In the genomic region with DNA sequence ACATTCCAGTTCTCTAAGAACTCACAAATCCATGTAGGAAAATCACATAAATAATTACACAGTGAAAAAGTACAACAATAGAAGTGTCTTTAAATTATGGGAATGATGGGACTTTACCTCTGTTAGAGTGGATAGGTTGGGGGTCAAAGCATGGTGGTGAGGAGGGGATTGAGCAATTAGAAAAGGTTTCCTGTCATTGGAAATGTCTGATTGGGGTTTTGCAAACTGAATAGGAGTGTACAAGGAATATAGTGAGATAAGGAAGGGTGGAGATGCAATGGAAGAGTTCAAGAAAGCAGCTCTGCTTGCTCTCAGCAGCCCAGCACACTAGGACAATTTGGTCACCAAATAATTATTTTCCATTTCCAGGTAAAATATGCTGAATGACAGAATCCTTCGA, we compare ENCODE assay signal across 2 cellular contexts.
TF ChIP-seq lines count a peak whose summit lies in the region.

No MANE protein-coding gene starts in this region.

TF ChIP-seq in SK-N-SH treated with all-trans-retinoic acid at 6 μM for 48 hours, 23 proteins besides CTCF, POLR2A, EP300 and RAD21 (continued from another document):
- TF ChIP-seq GLIS3 (CRISPR knock-in tag; IDR thresholded peaks at IDR 0.05), result no peak
- no peak for TF ChIP-seq PPARA (CRISPR knock-in tag; IDR thresholded peaks at IDR 0.05; ENCODE audit: borderline replicate concordance)
- TF ChIP-seq ARNTL (CRISPR knock-in tag; IDR thresholded peaks at IDR 0.05; ENCODE audit: borderline replicate concordance, low read depth), result no peak
- TF ChIP-seq CSDC2 (CRISPR knock-in tag; IDR thresholded peaks at IDR 0.05), result no peak

TF ChIP-seq in SK-N-SH, 30 proteins besides CTCF, POLR2A, EP300 and RAD21 (continued from another document):
- TF ChIP-seq, protein P1, sequence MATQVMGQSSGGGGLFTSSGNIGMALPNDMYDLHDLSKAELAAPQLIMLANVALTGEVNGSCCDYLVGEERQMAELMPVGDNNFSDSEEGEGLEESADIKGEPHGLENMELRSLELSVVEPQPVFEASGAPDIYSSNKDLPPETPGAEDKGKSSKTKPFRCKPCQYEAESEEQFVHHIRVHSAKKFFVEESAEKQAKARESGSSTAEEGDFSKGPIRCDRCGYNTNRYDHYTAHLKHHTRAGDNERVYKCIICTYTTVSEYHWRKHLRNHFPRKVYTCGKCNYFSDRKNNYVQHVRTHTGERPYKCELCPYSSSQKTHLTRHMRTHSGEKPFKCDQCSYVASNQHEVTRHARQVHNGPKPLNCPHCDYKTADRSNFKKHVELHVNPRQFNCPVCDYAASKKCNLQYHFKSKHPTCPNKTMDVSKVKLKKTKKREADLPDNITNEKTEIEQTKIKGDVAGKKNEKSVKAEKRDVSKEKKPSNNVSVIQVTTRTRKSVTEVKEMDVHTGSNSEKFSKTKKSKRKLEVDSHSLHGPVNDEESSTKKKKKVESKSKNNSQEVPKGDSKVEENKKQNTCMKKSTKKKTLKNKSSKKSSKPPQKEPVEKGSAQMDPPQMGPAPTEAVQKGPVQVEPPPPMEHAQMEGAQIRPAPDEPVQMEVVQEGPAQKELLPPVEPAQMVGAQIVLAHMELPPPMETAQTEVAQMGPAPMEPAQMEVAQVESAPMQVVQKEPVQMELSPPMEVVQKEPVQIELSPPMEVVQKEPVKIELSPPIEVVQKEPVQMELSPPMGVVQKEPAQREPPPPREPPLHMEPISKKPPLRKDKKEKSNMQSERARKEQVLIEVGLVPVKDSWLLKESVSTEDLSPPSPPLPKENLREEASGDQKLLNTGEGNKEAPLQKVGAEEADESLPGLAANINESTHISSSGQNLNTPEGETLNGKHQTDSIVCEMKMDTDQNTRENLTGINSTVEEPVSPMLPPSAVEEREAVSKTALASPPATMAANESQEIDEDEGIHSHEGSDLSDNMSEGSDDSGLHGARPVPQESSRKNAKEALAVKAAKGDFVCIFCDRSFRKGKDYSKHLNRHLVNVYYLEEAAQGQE (IDR thresholded peaks at IDR 0.05; ENCODE audit: low read depth, low read length), result no peak
- TF ChIP-seq, protein P2, sequence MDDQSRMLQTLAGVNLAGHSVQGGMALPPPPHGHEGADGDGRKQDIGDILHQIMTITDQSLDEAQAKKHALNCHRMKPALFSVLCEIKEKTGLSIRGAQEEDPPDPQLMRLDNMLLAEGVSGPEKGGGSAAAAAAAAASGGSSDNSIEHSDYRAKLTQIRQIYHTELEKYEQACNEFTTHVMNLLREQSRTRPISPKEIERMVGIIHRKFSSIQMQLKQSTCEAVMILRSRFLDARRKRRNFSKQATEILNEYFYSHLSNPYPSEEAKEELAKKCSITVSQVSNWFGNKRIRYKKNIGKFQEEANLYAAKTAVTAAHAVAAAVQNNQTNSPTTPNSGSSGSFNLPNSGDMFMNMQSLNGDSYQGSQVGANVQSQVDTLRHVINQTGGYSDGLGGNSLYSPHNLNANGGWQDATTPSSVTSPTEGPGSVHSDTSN (IDR thresholded peaks at IDR 0.05), result no peak
- TF ChIP-seq POLR2AphosphoS5 (IDR thresholded peaks at IDR 0.05; ENCODE audit: low read depth, low read length) (no peak), SIN3A (IDR thresholded peaks at IDR 0.05; ENCODE audit: borderline replicate concordance, low read depth, low read length) (no peak), EZH2phosphoT487 (IDR thresholded peaks at IDR 0.05; ENCODE audit: borderline replicate concordance, low read depth) (no peak), RCOR1 (IDR thresholded peaks at IDR 0.05; ENCODE audit: low read length) (no peak), TCF12 (IDR thresholded peaks at IDR 0.05) (no peak), YY1 (IDR thresholded peaks at IDR 0.05; ENCODE audit: low read depth) (no peak)
